32 cellular contexts compared by ENCODE assay signal in genomic region chr2:80078290-80079036, GRCh38.
"Had no signal": no experiment of that assay in that cellular context is flagged by ENCODE, and none has a peak within 500 bp of the region (broad histone marks: within the 10 kb centered on the region; RNA-seq: fewer than 3 reads in every experiment).

No MANE protein-coding gene starts in this region.

- H3K4me1 ChIP-seq: gastrocnemius medialis, pancreas, prostate gland, sigmoid colon, tibial nerve had no signal

- H2AFZ ChIP-seq: hepatocyte had no signal

- FAIRE-seq: astrocyte, endothelial cell of umbilical vein, pancreas had no signal

- ATAC-seq: activated CD4-positive, CD25-positive, alpha-beta regulatory T cell treated with anti-CD3 and anti-CD28 coated beads, Interleukin-2, amount 50 U/mL, for 24 hours; effector memory CD8-positive, alpha-beta T cell; gastrocnemius medialis; left ventricle myocardium superior; pancreas had no signal

- H3K27ac ChIP-seq: brain microvascular endothelial cell, gastrocnemius medialis, hepatocyte, pancreas, prostate gland, sigmoid colon, tibial nerve, WERI-Rb-1 had no signal

- H3K27me3 ChIP-seq: brain microvascular endothelial cell, gastrocnemius medialis, hepatocyte, pancreas, sigmoid colon, tibial nerve had no signal

- H3K4me3 Mint-ChIP-seq: activated CD4-positive, alpha-beta memory T cell treated with anti-CD3 and anti-CD28 coated beads for 36 hours; activated CD4-positive, alpha-beta T cell treated with anti-CD3 and anti-CD28 coated beads, Interleukin-2, amount 10 ng/mL, durations not matched to agents 24 days and 14 days; activated naive CD4-positive, alpha-beta T cell treated with anti-CD3 and anti-CD28 coated beads for 36 hours; activated naive CD8-positive, alpha-beta T cell treated with anti-CD3 and anti-CD28 coated beads, Interleukin-2, amount 10 ng/mL, durations not matched to agents 7 days and 5 days; activated T-helper 1 cell treated with anti-CD3 and anti-CD28 coated beads, Interleukin-12 subunit alpha, Interleukin-12 subunit beta, Interleukin-2, Interleukin-4 antibody, amounts not matched to agents 30 ng/mL and 10 ng/mL and 1 ng/mL, durations not matched to agents 14 hours and 24 hours and 36 hours; effector memory CD8-positive, alpha-beta T cell; mesothelial cell of epicardium; naive B cell had no signal

- H3K4me1 Mint-ChIP-seq: activated CD4-positive, alpha-beta T cell treated with anti-CD3 and anti-CD28 coated beads, Interleukin-2, amount 10 ng/mL, durations not matched to agents 24 days and 14 days; activated naive CD8-positive, alpha-beta T cell treated with anti-CD3 and anti-CD28 coated beads, Interleukin-2, amount 10 ng/mL, durations not matched to agents 7 days and 5 days; naive B cell had no signal

- DNase-seq: activated CD4-positive, alpha-beta memory T cell treated with anti-CD3 and anti-CD28 coated beads for 36 hours; activated CD4-positive, alpha-beta T cell treated with anti-CD3 and anti-CD28 coated beads, Interleukin-2, amount 10 ng/mL, durations not matched to agents 24 days and 14 days; activated CD8-positive, alpha-beta memory T cell treated with anti-CD3 and anti-CD28 coated beads, Interleukin-2, amount 50 U/mL, for 4 hours; activated effector memory CD4-positive, alpha-beta T cell treated with anti-CD3 and anti-CD28 coated beads, Interleukin-2, amount 50 U/mL, for 16 hours; activated naive CD4-positive, alpha-beta T cell treated with anti-CD3 and anti-CD28 coated beads for 36 hours; activated naive CD8-positive, alpha-beta T cell treated with anti-CD3 and anti-CD28 coated beads, Interleukin-2, amount 10 ng/mL, durations not matched to agents 7 days and 5 days; activated T-cell treated with anti-CD3 and anti-CD28 coated beads, Interleukin-2, amount 50 U/mL, for 1 hour; amniotic stem cell; brain microvascular endothelial cell; caudate nucleus; cortex of kidney; effector memory CD8-positive, alpha-beta T cell; gastrocnemius medialis; glutamatergic neuron; islet precursor cell; left ventricle myocardium superior; mammary epithelial cell; naive B cell; nucleus accumbens; pancreas; sigmoid colon; stimulated activated CD4-positive, alpha-beta T cell treated with anti-CD3 and anti-CD28 coated beads, Interleukin-2, amount 100 ng/mL, for 48 hours; stimulated activated naive CD4-positive, alpha-beta T cell treated with Interleukin-2 at 50 U/mL for 16 hours; WERI-Rb-1 had no signal

- H3K4me3 ChIP-seq: gastrocnemius medialis, hepatocyte, pancreas, prostate gland, sigmoid colon, tibial nerve had no signal

- H3K36me3 Mint-ChIP-seq: activated CD4-positive, alpha-beta memory T cell treated with anti-CD3 and anti-CD28 coated beads for 36 hours; activated naive CD8-positive, alpha-beta T cell treated with anti-CD3 and anti-CD28 coated beads, Interleukin-2, amount 10 ng/mL, durations not matched to agents 7 days and 5 days; mesothelial cell of epicardium; naive B cell had no signal

- H3K79me2 ChIP-seq: hepatocyte had no signal

- H3K27me3 Mint-ChIP-seq: activated CD4-positive, alpha-beta memory T cell treated with anti-CD3 and anti-CD28 coated beads for 36 hours; activated naive CD8-positive, alpha-beta T cell treated with anti-CD3 and anti-CD28 coated beads, Interleukin-2, amount 10 ng/mL, durations not matched to agents 7 days and 5 days; effector memory CD8-positive, alpha-beta T cell had no signal

- H3K27ac Mint-ChIP-seq: activated CD4-positive, alpha-beta memory T cell treated with anti-CD3 and anti-CD28 coated beads for 36 hours; activated CD4-positive, alpha-beta T cell treated with anti-CD3 and anti-CD28 coated beads, Interleukin-2, amount 10 ng/mL, durations not matched to agents 24 days and 14 days; activated naive CD4-positive, alpha-beta T cell treated with anti-CD3 and anti-CD28 coated beads for 36 hours; activated naive CD8-positive, alpha-beta T cell treated with anti-CD3 and anti-CD28 coated beads, Interleukin-2, amount 10 ng/mL, durations not matched to agents 7 days and 5 days; activated T-helper 1 cell treated with anti-CD3 and anti-CD28 coated beads, Interleukin-12 subunit alpha, Interleukin-12 subunit beta, Interleukin-2, Interleukin-4 antibody, amounts not matched to agents 30 ng/mL and 10 ng/mL and 1 ng/mL, durations not matched to agents 14 hours and 24 hours and 36 hours; effector memory CD8-positive, alpha-beta T cell; mesothelial cell of epicardium; naive B cell had no signal

- H3K36me3 ChIP-seq: brain microvascular endothelial cell, gastrocnemius medialis, pancreas, prostate gland, sigmoid colon, tibial nerve, WERI-Rb-1 had no signal

- H3K4me2 ChIP-seq: hepatocyte had no signal

- H3K9me3 ChIP-seq: gastrocnemius medialis, pancreas, prostate gland, sigmoid colon, tibial nerve had no signal

- H3K9me3 Mint-ChIP-seq: activated CD4-positive, alpha-beta T cell treated with anti-CD3 and anti-CD28 coated beads, Interleukin-2, amount 10 ng/mL, durations not matched to agents 24 days and 14 days; activated naive CD4-positive, alpha-beta T cell treated with anti-CD3 and anti-CD28 coated beads for 36 hours; activated naive CD8-positive, alpha-beta T cell treated with anti-CD3 and anti-CD28 coated beads, Interleukin-2, amount 10 ng/mL, durations not matched to agents 7 days and 5 days; activated T-helper 1 cell treated with anti-CD3 and anti-CD28 coated beads, Interleukin-12 subunit alpha, Interleukin-12 subunit beta, Interleukin-2, Interleukin-4 antibody, amounts not matched to agents 30 ng/mL and 10 ng/mL and 1 ng/mL, durations not matched to agents 14 hours and 24 hours and 36 hours; mesothelial cell of epicardium had no signal
